21 cellular contexts compared by ENCODE assay signal in the genomic region with DNA sequence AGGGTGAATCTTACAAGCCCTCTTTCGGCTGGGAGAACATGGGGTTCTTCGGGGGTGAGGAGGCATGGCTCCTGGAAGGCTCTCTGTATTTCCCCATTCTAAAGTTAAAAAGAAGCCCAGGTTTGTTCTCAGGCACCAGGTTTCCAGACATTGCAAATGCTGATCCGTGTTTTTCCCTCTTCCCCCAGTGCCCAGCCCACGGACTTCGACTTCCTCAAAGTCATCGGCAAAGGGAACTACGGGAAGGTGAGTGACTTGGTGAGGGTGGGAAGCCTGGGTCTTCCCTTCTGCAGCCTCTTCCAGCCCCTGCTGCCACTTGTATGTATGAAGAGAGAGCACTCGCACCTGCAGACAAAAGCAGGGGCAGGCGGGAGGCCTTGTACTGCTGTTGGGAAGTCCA. TPM values are rescaled to one million over a fixed set of nuclear protein-coding genes. Genes with fewer than 3 reads are reported as not detected.
DNase-seq lines count a peak whose midpoint lies in the region; ATAC-seq, FAIRE-seq and TF ChIP-seq lines count a peak whose summit lies in the region.
"Had no signal": no experiment of that assay in that cellular context is flagged by ENCODE, and none has a peak within 500 bp of the region (broad histone marks: within the 10 kb centered on the region; RNA-seq: fewer than 3 reads in every experiment).

No MANE protein-coding gene starts in this region.

- H3K36me3 Mint-ChIP-seq in T-helper 17 cell (ENCODE audit: low read depth) = no peaks in the 10 kb centered on the region
- no peaks in the 10 kb centered on the region for H3K36me3 Mint-ChIP-seq in activated CD4-positive, alpha-beta T cell treated with anti-CD3 and anti-CD28 coated beads, Interleukin-2, amount 10 ng/mL, durations not matched to agents 7 days and 5 days (ENCODE audit: low read depth)
- H3K36me3 Mint-ChIP-seq: CD4-positive, CD25-positive, alpha-beta regulatory T cell; CD8-positive, alpha-beta T cell had no signal

- no peak overlapping the region for H3K4me3 Mint-ChIP-seq in T-helper 17 cell
- H3K4me3 Mint-ChIP-seq in activated CD4-positive, alpha-beta T cell treated with anti-CD3 and anti-CD28 coated beads, Interleukin-2, amount 10 ng/mL, durations not matched to agents 7 days and 5 days = no peak overlapping the region
- H3K4me3 Mint-ChIP-seq: CD4-positive, CD25-positive, alpha-beta regulatory T cell; CD8-positive, alpha-beta T cell; HFFc6 had no signal

- H3K36me3 ChIP-seq in HepG2 (replicated peaks in 1 of 2; ENCODE audit: control insufficient read depth in 1 of 2, insufficient read depth in 2 of 2, low read length in 2 of 2) = peaks cover 0 to 19% of the 10 kb centered on the region in 2 experiments; a peak in 4 of 5 replicates
- H3K36me3 ChIP-seq in right lobe of liver = peaks cover 0 to 72% (median 33%) of the 10 kb centered on the region in 4 donors
- H3K36me3 ChIP-seq: HAP-1 had no signal

- H3K4me1 ChIP-seq in HepG2 (ENCODE audit: insufficient read depth, low read length) = no peaks in the 10 kb centered on the region
- H3K4me1 ChIP-seq in right lobe of liver = no peaks in the 10 kb centered on the region
- H3K4me1 ChIP-seq: Caco-2, HAP-1 had no signal

- peak overlapping the region; percentile 70 for H3K27ac Mint-ChIP-seq in T-helper 17 cell
- H3K27ac Mint-ChIP-seq in activated CD4-positive, alpha-beta T cell treated with anti-CD3 and anti-CD28 coated beads, Interleukin-2, amount 10 ng/mL, durations not matched to agents 7 days and 5 days = no peak overlapping the region
- H3K27ac Mint-ChIP-seq: CD4-positive, CD25-positive, alpha-beta regulatory T cell; CD8-positive, alpha-beta T cell; HFFc6 had no signal

- no peak overlapping the region for H2AFZ ChIP-seq in HepG2 (ENCODE audit: low read length)

- no peak for TF ChIP-seq EP300 in HepG2 (IDR thresholded peaks at IDR 0.05; ENCODE audit: low read depth in 2 of 2, low read length in 2 of 2)
- no peak for TF ChIP-seq EP300 in HepG2 (CRISPR knock-in tag; IDR thresholded peaks at IDR 0.05; ENCODE audit: borderline replicate concordance)

- H3K9me3 ChIP-seq in HepG2 (ENCODE audit: low read length) (no peaks in the 10 kb centered on the region), right lobe of liver (no peaks in the 10 kb centered on the region), T-helper 17 cell (ENCODE audit: control insufficient read depth, low read length, poor library complexity, severe bottlenecking) (no peaks in the 10 kb centered on the region)
- H3K9me3 ChIP-seq: Caco-2, HAP-1 had no signal

- H3K4me3 ChIP-seq in HepG2 (replicated peaks in 1 of 3; ENCODE audit: insufficient read depth in 1 of 3, low read depth in 2 of 3, low read length in 3 of 3) (no peak overlapping the region), right lobe of liver (no peak overlapping the region)
- H3K4me3 ChIP-seq: HAP-1 had no signal

- H3K4me1 Mint-ChIP-seq in T-helper 17 cell = no peaks in the 10 kb centered on the region
- no peaks in the 10 kb centered on the region for H3K4me1 Mint-ChIP-seq in activated CD4-positive, alpha-beta T cell treated with anti-CD3 and anti-CD28 coated beads, Interleukin-2, amount 10 ng/mL, durations not matched to agents 7 days and 5 days
- H3K4me1 Mint-ChIP-seq: CD4-positive, CD25-positive, alpha-beta regulatory T cell had no signal

- intact Hi-C loops in HepG2 (cut with micrococcal nuclease; ENCODE audit: unreplicated experiment) = no loop called here
- intact Hi-C loops in right lobe of liver (cut with DNase I) = no loop called here
- intact Hi-C loops in posterior vena cava (cut with DNase I) = no loop called here

- no peak overlapping the region for H3K9ac ChIP-seq in HepG2 (ENCODE audit: insufficient read depth, low read depth, low read length)

- POLR2A ChIA-PET in HepG2 (lab: Yijun Ruan, JAX) = no interaction called here
- POLR2A ChIA-PET in activated CD4-positive, alpha-beta T cell treated with anti-CD3 and anti-CD28 coated beads, Interleukin-2, amount 10 ng/mL, durations not matched to agents 7 days and 5 days (lab: Charles Lee) = no interaction called here

- WGBS in HepG2 (ENCODE audit: low lambda C conversion rate) = 92% methylated on average over 9 of the region's 9 CpGs
- WGBS in right lobe of liver (ENCODE audit: insufficient coverage, low coverage, low lambda C conversion rate, missing lambda C conversion rate) = 66% methylated on average over 6 of the region's 9 CpGs

- ATAC-seq in HepG2 (no peak), right lobe of liver (no peak), T-helper 17 cell (no peak)
- ATAC-seq: CD8-positive, alpha-beta T cell had no signal

- TF ChIP-seq RAD21 in HepG2 (CRISPR knock-in tag; IDR thresholded peaks at IDR 0.05) = no peak

- no peaks in the 10 kb centered on the region for H3K9me3 Mint-ChIP-seq in activated CD4-positive, alpha-beta T cell treated with anti-CD3 and anti-CD28 coated beads, Interleukin-2, amount 10 ng/mL, durations not matched to agents 7 days and 5 days
- H3K9me3 Mint-ChIP-seq: CD4-positive, CD25-positive, alpha-beta regulatory T cell; CD8-positive, alpha-beta T cell; HFFc6 had no signal

- H3K79me2 ChIP-seq in HepG2 (ENCODE audit: insufficient read depth, low read length) = no peaks in the 10 kb centered on the region

- no TSS peak for BruUV-seq in HepG2 (replicated peaks; lab: Mats Ljungman, UMichigan)

- no peak for FAIRE-seq in HepG2 (lab: Jason Lieb, UNC)
- FAIRE-seq: G401.6, GM12892, GM19239, H54 had no signal

- no peak for TF ChIP-seq CTCF in HepG2 (CRISPR knock-in tag; IDR thresholded peaks at IDR 0.05)
- TF ChIP-seq CTCF in right lobe of liver (IDR thresholded peaks at IDR 0.05) = no peak

- CTCF ChIA-PET in HepG2 (lab: Yijun Ruan, JAX; ENCODE audit: low intra/inter-chr PET ratio, low total read pairs) = no interaction called here
- CTCF ChIA-PET in activated CD4-positive, alpha-beta T cell treated with anti-CD3 and anti-CD28 coated beads, Interleukin-2, amount 10 ng/mL, durations not matched to agents 7 days and 5 days (lab: Charles Lee) = no interaction called here

- no peak overlapping the region for H3K4me2 ChIP-seq in HepG2 (ENCODE audit: low read depth, low read length)

- peaks cover 6% of the 10 kb centered on the region for H3K27me3 Mint-ChIP-seq in T-helper 17 cell
- H3K27me3 Mint-ChIP-seq in activated CD4-positive, alpha-beta T cell treated with anti-CD3 and anti-CD28 coated beads, Interleukin-2, amount 10 ng/mL, durations not matched to agents 7 days and 5 days = no peaks in the 10 kb centered on the region
- H3K27me3 Mint-ChIP-seq: CD4-positive, CD25-positive, alpha-beta regulatory T cell had no signal

- H3K27me3 ChIP-seq in HepG2 (ENCODE audit: control insufficient read depth in 1 of 2, insufficient read depth in 2 of 2, low read length in 2 of 2) = no peaks in the 10 kb centered on the region
- H3K27me3 ChIP-seq in right lobe of liver = no peaks in the 10 kb centered on the region

- no peaks in the 10 kb centered on the region for H4K20me1 ChIP-seq in HepG2 (ENCODE audit: insufficient read depth, low read length)

- in situ Hi-C loops in HepG2 (cut with HindIII; ENCODE audit: extremely low pct_ligation_motif_present, low pct_unique_long_range_greater_than_20kb) = no loop called here

- H3K27ac ChIP-seq in HepG2 (ENCODE audit: extremely low read length, insufficient read depth, low read length) (no peak overlapping the region), right lobe of liver (no peak overlapping the region)

- TF ChIP-seq POLR2A in HepG2 (IDR thresholded peaks at IDR 0.05; ENCODE audit: insufficient read depth in 1 of 2, low read depth in 2 of 2, low read length in 2 of 2) = no peak
- no peak for TF ChIP-seq POLR2A in right lobe of liver (IDR thresholded peaks at IDR 0.05)

- DNase-seq in HepG2 (ENCODE audit: low spot score) (no peak), right lobe of liver (no peak), T-helper 17 cell (no peak), posterior vena cava (ENCODE audit: low spot score) (peak; percentile 22), NCI-H2171 (lab: John Stamatoyannopoulos, UW) (no peak)
- no peak for DNase-seq in activated naive CD4-positive, alpha-beta T cell treated with anti-CD3 and anti-CD28 coated beads, Interleukin-2, amount 50 U/mL, for 16 hours
- no peak for DNase-seq in activated CD4-positive, alpha-beta T cell treated with anti-CD3 and anti-CD28 coated beads, Interleukin-2, amount 10 ng/mL, durations not matched to agents 7 days and 5 days
- DNase-seq: C1 segment of cervical spinal cord; Caco-2; CD4-positive, CD25-positive, alpha-beta regulatory T cell; CD8-positive, alpha-beta T cell; DMS153; DND-41; GOT3; HFFc6 had no signal

RNA-seq across cellular contexts. Expression of a gene that starts 8.7 kb away (rescaled TPM):
- total RNA-seq in HepG2 (2016; rRNA removed; fragmentation: Illumina TruSeq; extraction: Trizol) = 29.4 and 34.3 TPM in 2 replicates
- 8.6 and 11.8 TPM in 2 replicates for total RNA-seq in HepG2 (2016; cell fraction: cytosol; rRNA removed; fragmentation: Illumina TruSeq; extraction: Trizol; ENCODE audit: low read depth)
- 29.7 and 31.2 TPM in 2 replicates for total RNA-seq in HepG2 (2016; cell fraction: insoluble cytoplasmic fraction; rRNA removed; fragmentation: Illumina TruSeq; extraction: Trizol)
- total RNA-seq in HepG2 (2016; cell fraction: membrane; rRNA removed; fragmentation: Illumina TruSeq; extraction: Trizol) = 25.9 and 26.5 TPM in 2 replicates
- 19.8 and 26.8 TPM in 2 replicates for total RNA-seq in HepG2 (2016; cell fraction: nucleus; rRNA removed; fragmentation: Illumina TruSeq; extraction: Trizol)
- polyA plus RNA-seq in HepG2 (2011; rRNA removed) = 6.2 and 12.6 TPM in 2 replicates
- 3.9 and 5.3 TPM in 2 replicates for polyA plus RNA-seq in HepG2 (2011; cell fraction: cytosol; rRNA removed)
- 24.1 and 26.7 TPM in 2 replicates for polyA plus RNA-seq in HepG2 (2011; cell fraction: nucleus; rRNA removed)
- polyA plus RNA-seq in HepG2 (2012) = 6.9 and 8.9 TPM in 2 replicates
- polyA plus RNA-seq in HepG2 (2016; cell fraction: cytosol; fragmentation: Illumina TruSeq; extraction: Trizol; ENCODE audit: low read depth) = 5.2 and 5.4 TPM in 2 replicates
- 21.3 and 23.7 TPM in 2 replicates for polyA plus RNA-seq in HepG2 (2016; cell fraction: insoluble cytoplasmic fraction; fragmentation: Illumina TruSeq; extraction: Trizol; ENCODE audit: low read depth)
- polyA plus RNA-seq in HepG2 (2016; cell fraction: membrane; fragmentation: Illumina TruSeq; extraction: Trizol; ENCODE audit: low read depth) = 14.3 and 14.5 TPM in 2 replicates
- polyA plus RNA-seq in HepG2 (2016; cell fraction: nucleus; fragmentation: Illumina TruSeq; extraction: Trizol; ENCODE audit: insufficient read depth, low read depth) = 36.0 and 42.8 TPM in 2 replicates
- polyA minus RNA-seq in HepG2 (2011; rRNA and poly(A)+ RNA removed; ENCODE audit: low replicate concordance) = 1.3 and 17.3 TPM in 2 replicates
- polyA minus RNA-seq in HepG2 (2011; cell fraction: cytosol; rRNA and poly(A)+ RNA removed) = 4.6 and 10.9 TPM in 2 replicates
- polyA minus RNA-seq in HepG2 (2011; cell fraction: nucleus; rRNA and poly(A)+ RNA removed) = 16.4 and 18.5 TPM in 2 replicates
- 10 to 100 TPM; 47.3 to 80.2 (median 66.9) TPM for total RNA-seq in right lobe of liver
- total RNA-seq in T-helper 17 cell = 1 to 10 TPM in 1 of 2 donors, under 1 TPM in 1; 0.52 to 1.7 TPM
- 1 to 10 TPM in 1 of 2 donors, under 1 TPM in 1; 0.76 to 1.3 TPM for total RNA-seq in posterior vena cava
- under 1 TPM; 0.37 to 0.40 TPM for total RNA-seq in activated CD4-positive, alpha-beta T cell treated with anti-CD3 and anti-CD28 coated beads, Interleukin-2, amount 10 ng/mL, durations not matched to agents 7 days and 5 days
- total RNA-seq: A172 had no signal
- polyA plus RNA-seq: CD4-positive, CD25-positive, alpha-beta regulatory T cell had no signal

RNA-seq across cellular contexts. Expression of a gene that starts 23.3 kb away (rescaled TPM):
- total RNA-seq in HepG2 (2016; rRNA removed; fragmentation: Illumina TruSeq; extraction: Trizol) (64.0 and 80.6 TPM in 2 replicates), right lobe of liver (1 to 10 TPM; 3.4 to 6.0 (median 4.1) TPM), T-helper 17 cell (10 to 100 TPM; 13.6 to 15.5 TPM), posterior vena cava (10 to 100 TPM; 26.7 to 30.1 TPM)
- total RNA-seq in HepG2 (2016; cell fraction: cytosol; rRNA removed; fragmentation: Illumina TruSeq; extraction: Trizol; ENCODE audit: low read depth) = 77.1 and 79.7 TPM in 2 replicates
- 66.3 and 80.0 TPM in 2 replicates for total RNA-seq in HepG2 (2016; cell fraction: insoluble cytoplasmic fraction; rRNA removed; fragmentation: Illumina TruSeq; extraction: Trizol)
- total RNA-seq in HepG2 (2016; cell fraction: membrane; rRNA removed; fragmentation: Illumina TruSeq; extraction: Trizol) = 101 and 102 TPM in 2 replicates
- 36.2 and 38.4 TPM in 2 replicates for total RNA-seq in HepG2 (2016; cell fraction: nucleus; rRNA removed; fragmentation: Illumina TruSeq; extraction: Trizol)
- 36.9 and 48.0 TPM in 2 replicates for polyA plus RNA-seq in HepG2 (2011; rRNA removed)
- 35.4 and 36.4 TPM in 2 replicates for polyA plus RNA-seq in HepG2 (2011; cell fraction: cytosol; rRNA removed)
- polyA plus RNA-seq in HepG2 (2011; cell fraction: nucleus; rRNA removed) = 22.2 and 22.4 TPM in 2 replicates
- polyA plus RNA-seq in HepG2 (2012) = 31.1 and 41.7 TPM in 2 replicates
- 83.2 and 85.7 TPM in 2 replicates for polyA plus RNA-seq in HepG2 (2016; cell fraction: cytosol; fragmentation: Illumina TruSeq; extraction: Trizol; ENCODE audit: low read depth)
- 91.0 and 94.9 TPM in 2 replicates for polyA plus RNA-seq in HepG2 (2016; cell fraction: insoluble cytoplasmic fraction; fragmentation: Illumina TruSeq; extraction: Trizol; ENCODE audit: low read depth)
- 85.8 and 88.2 TPM in 2 replicates for polyA plus RNA-seq in HepG2 (2016; cell fraction: membrane; fragmentation: Illumina TruSeq; extraction: Trizol; ENCODE audit: low read depth)
- polyA plus RNA-seq in HepG2 (2016; cell fraction: nucleus; fragmentation: Illumina TruSeq; extraction: Trizol; ENCODE audit: insufficient read depth, low read depth) = 41.4 and 43.4 TPM in 2 replicates
- 53.4 and 59.7 TPM in 2 replicates for polyA minus RNA-seq in HepG2 (2011; rRNA and poly(A)+ RNA removed; ENCODE audit: low replicate concordance)
- polyA minus RNA-seq in HepG2 (2011; cell fraction: cytosol; rRNA and poly(A)+ RNA removed) = 15.6 and 20.1 TPM in 2 replicates
- polyA minus RNA-seq in HepG2 (2011; cell fraction: nucleus; rRNA and poly(A)+ RNA removed) = 21.4 and 26.9 TPM in 2 replicates
- 10 to 100 TPM; 14.0 to 15.8 TPM for total RNA-seq in activated CD4-positive, alpha-beta T cell treated with anti-CD3 and anti-CD28 coated beads, Interleukin-2, amount 10 ng/mL, durations not matched to agents 7 days and 5 days

RNA-seq across cellular contexts. Expression of a gene that starts 60.0 kb away (rescaled TPM):
- total RNA-seq in HepG2 (2016; rRNA removed; fragmentation: Illumina TruSeq; extraction: Trizol) (2.4 and 9.0 TPM in 2 replicates), right lobe of liver (1 to 10 TPM; 1.2 to 3.2 (median 2.4) TPM), T-helper 17 cell (10 to 100 TPM in 1 of 2 donors, 1 to 10 TPM in 1; 9.9 to 11.6 TPM), posterior vena cava (1 to 10 TPM; 6.7 to 7.1 TPM)
- total RNA-seq in HepG2 (2016; cell fraction: cytosol; rRNA removed; fragmentation: Illumina TruSeq; extraction: Trizol; ENCODE audit: low read depth) = 2.7 and 2.9 TPM in 2 replicates
- total RNA-seq in HepG2 (2016; cell fraction: insoluble cytoplasmic fraction; rRNA removed; fragmentation: Illumina TruSeq; extraction: Trizol) = 1.7 and 8.3 TPM in 2 replicates
- 1.8 and 3.0 TPM in 2 replicates for total RNA-seq in HepG2 (2016; cell fraction: membrane; rRNA removed; fragmentation: Illumina TruSeq; extraction: Trizol)
- 19.0 and 22.4 TPM in 2 replicates for total RNA-seq in HepG2 (2016; cell fraction: nucleus; rRNA removed; fragmentation: Illumina TruSeq; extraction: Trizol)
- polyA plus RNA-seq in HepG2 (2011; rRNA removed) = 17.8 and 23.8 TPM in 2 replicates
- polyA plus RNA-seq in HepG2 (2011; cell fraction: cytosol; rRNA removed) = 2.3 and 3.0 TPM in 2 replicates
- polyA plus RNA-seq in HepG2 (2011; cell fraction: nucleus; rRNA removed) = 165 and 173 TPM in 2 replicates
- 11.7 and 15.2 TPM in 2 replicates for polyA plus RNA-seq in HepG2 (2012)
- 0.17 and 0.46 TPM in 2 replicates for polyA plus RNA-seq in HepG2 (2016; cell fraction: cytosol; fragmentation: Illumina TruSeq; extraction: Trizol; ENCODE audit: low read depth)
- 1.1 and 1.9 TPM in 2 replicates for polyA plus RNA-seq in HepG2 (2016; cell fraction: insoluble cytoplasmic fraction; fragmentation: Illumina TruSeq; extraction: Trizol; ENCODE audit: low read depth)
- polyA plus RNA-seq in HepG2 (2016; cell fraction: membrane; fragmentation: Illumina TruSeq; extraction: Trizol; ENCODE audit: low read depth) = 0.76 and 0.97 TPM in 2 replicates
- 27.6 and 31.6 TPM in 2 replicates for polyA plus RNA-seq in HepG2 (2016; cell fraction: nucleus; fragmentation: Illumina TruSeq; extraction: Trizol; ENCODE audit: insufficient read depth, low read depth)
- polyA minus RNA-seq in HepG2 (2011; rRNA and poly(A)+ RNA removed; ENCODE audit: low replicate concordance) = 21.5 and 30.3 TPM in 2 replicates
- polyA minus RNA-seq in HepG2 (2011; cell fraction: cytosol; rRNA and poly(A)+ RNA removed) = 2.5 TPM in 2 replicates
- 70.9 and 90.3 TPM in 2 replicates for polyA minus RNA-seq in HepG2 (2011; cell fraction: nucleus; rRNA and poly(A)+ RNA removed)
- total RNA-seq in activated CD4-positive, alpha-beta T cell treated with anti-CD3 and anti-CD28 coated beads, Interleukin-2, amount 10 ng/mL, durations not matched to agents 7 days and 5 days = 1 to 10 TPM; 6.7 to 7.9 TPM
